9 cellular contexts compared by ENCODE assay signal in the genomic region with DNA sequence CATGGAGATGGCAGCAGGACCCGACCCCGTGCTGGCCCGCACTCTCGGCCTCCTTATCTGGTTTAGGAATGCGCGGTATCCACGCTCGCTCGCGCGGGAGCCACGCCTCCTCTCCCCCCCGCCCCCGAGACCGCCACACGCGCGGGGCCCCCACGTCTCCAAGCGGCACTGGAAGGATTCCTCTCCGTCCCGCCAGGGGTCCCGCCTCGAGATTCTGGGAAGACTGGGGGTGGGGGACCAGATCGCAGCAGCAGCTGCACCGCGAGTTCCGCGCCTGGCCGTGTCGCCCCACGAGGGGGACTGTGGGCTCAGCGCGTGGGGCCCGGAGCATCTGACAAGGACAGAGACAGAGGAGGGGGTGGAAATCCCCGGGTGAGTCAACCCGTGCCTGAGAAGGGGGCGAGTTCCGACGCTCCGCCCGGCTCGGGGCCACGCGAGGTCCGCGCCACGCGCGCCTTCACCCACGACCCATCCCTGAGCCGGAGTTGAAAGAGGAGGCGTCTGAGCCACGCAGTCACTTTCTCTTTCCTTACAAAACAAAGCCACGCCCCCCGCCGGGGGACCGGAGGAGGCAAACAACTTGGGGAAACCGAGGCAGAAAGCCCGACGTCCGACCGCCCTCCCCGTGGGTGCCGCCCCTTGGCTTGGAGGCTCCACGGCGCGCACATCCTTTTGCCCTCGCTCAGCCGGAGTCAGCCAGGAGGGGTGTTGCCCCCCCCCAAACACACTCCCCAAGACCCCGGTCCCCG. TPM values are rescaled to one million over a fixed set of nuclear protein-coding genes. Genes with fewer than 3 reads are reported as not detected.
DNase-seq lines count a peak whose midpoint lies in the region; ATAC-seq, FAIRE-seq and TF ChIP-seq lines count a peak whose summit lies in the region.
"Had no signal": no experiment of that assay in that cellular context is flagged by ENCODE, and none has a peak within 500 bp of the region (broad histone marks: within the 10 kb centered on the region; RNA-seq: fewer than 3 reads in every experiment).

No MANE protein-coding gene starts in this region.

- intact Hi-C loops in endothelial cell of umbilical vein (cut with micrococcal nuclease): loop anchor here (2.0 kb wide), 1 partner anchor 36 kb away; the partner anchor contains the start of gene DNMT1

- peak; percentile 18 for FAIRE-seq in endothelial cell of umbilical vein (lab: Jason Lieb, UNC)

- H3K4me3 ChIP-seq in endothelial cell of umbilical vein (replicated peaks in 1 of 3; ENCODE audit: insufficient read depth in 1 of 3, low read depth in 1 of 3, low read length in 3 of 3): peak overlapping the region; percentile 44 to 71 (median 68)

- no peaks in the 10 kb centered on the region for H3K27me3 Mint-ChIP-seq in IgD-negative memory B cell
- no peaks in the 10 kb centered on the region for H3K27me3 Mint-ChIP-seq in naive thymus-derived CD8-positive, alpha-beta T cell
- no peaks in the 10 kb centered on the region for H3K27me3 Mint-ChIP-seq in stimulated activated naive CD8-positive, alpha-beta T cell treated with anti-CD3 and anti-CD28 coated beads, Interleukin-15, Interleukin-2, amounts not matched to agents 100 ng/mL and 50 ng/mL, for 24 hours

- no peaks in the 10 kb centered on the region for H3K79me2 ChIP-seq in endothelial cell of umbilical vein (ENCODE audit: control insufficient read depth, insufficient read depth, low read length)

- peak overlapping the region; percentile 82 to 91 (median 87) for H3K4me3 Mint-ChIP-seq in IgD-negative memory B cell
- H3K4me3 Mint-ChIP-seq in naive thymus-derived CD8-positive, alpha-beta T cell: peak overlapping the region; percentile 81 to 91 (median 86)
- H3K4me3 Mint-ChIP-seq in stimulated activated naive CD8-positive, alpha-beta T cell treated with anti-CD3 and anti-CD28 coated beads, Interleukin-15, Interleukin-2, amounts not matched to agents 100 ng/mL and 50 ng/mL, for 24 hours: peak overlapping the region; percentile 83

- no peaks in the 10 kb centered on the region for H3K27me3 ChIP-seq in endothelial cell of umbilical vein (ENCODE audit: control insufficient read depth in 2 of 2, insufficient read depth in 2 of 2, low read length in 2 of 2)

- H3K9me3 Mint-ChIP-seq in IgD-negative memory B cell: no peaks in the 10 kb centered on the region
- no peaks in the 10 kb centered on the region for H3K9me3 Mint-ChIP-seq in naive thymus-derived CD8-positive, alpha-beta T cell
- H3K9me3 Mint-ChIP-seq in stimulated activated naive CD8-positive, alpha-beta T cell treated with anti-CD3 and anti-CD28 coated beads, Interleukin-15, Interleukin-2, amounts not matched to agents 100 ng/mL and 50 ng/mL, for 24 hours: no peaks in the 10 kb centered on the region

- no TSS peak for BruUV-seq in endothelial cell of umbilical vein (replicated peaks; lab: Mats Ljungman, UMichigan)

- H3K36me3 ChIP-seq in endothelial cell of umbilical vein (ENCODE audit: control insufficient read depth in 2 of 2, extremely low read depth in 1 of 2, insufficient read depth in 2 of 2, low read length in 2 of 2): no peaks in the 10 kb centered on the region

- peak overlapping the region; percentile 53 to 80 (median 78) for H3K27ac Mint-ChIP-seq in IgD-negative memory B cell
- H3K27ac Mint-ChIP-seq in naive thymus-derived CD8-positive, alpha-beta T cell: peak overlapping the region in 8 of 10 donors; percentile 47 to 92 (median 80)
- peak overlapping the region; percentile 77 for H3K27ac Mint-ChIP-seq in stimulated activated naive CD8-positive, alpha-beta T cell treated with anti-CD3 and anti-CD28 coated beads, Interleukin-15, Interleukin-2, amounts not matched to agents 100 ng/mL and 50 ng/mL, for 24 hours

- H4K20me1 ChIP-seq in endothelial cell of umbilical vein (replicated peaks; ENCODE audit: control insufficient read depth, extremely low read depth, insufficient read depth, low read length): no peaks in the 10 kb centered on the region

- H3K9ac ChIP-seq in endothelial cell of umbilical vein (replicated peaks; ENCODE audit: extremely low read depth, insufficient read depth, low read length): peak overlapping the region; percentile 61

- CTCF ChIA-PET in endothelial cell of umbilical vein (lab: Charles Lee): interaction anchor here (7.0 kb wide), 1 partner anchor 20 kb away, joined by 48 read pairs; no protein-coding TSS in a partner anchor

- peak overlapping the region; percentile 87 for H2AFZ ChIP-seq in endothelial cell of umbilical vein (ENCODE audit: low read depth, low read length)

- no peaks in the 10 kb centered on the region for H3K36me3 Mint-ChIP-seq in IgD-negative memory B cell
- no peaks in the 10 kb centered on the region for H3K36me3 Mint-ChIP-seq in naive thymus-derived CD8-positive, alpha-beta T cell
- H3K36me3 Mint-ChIP-seq in stimulated activated naive CD8-positive, alpha-beta T cell treated with anti-CD3 and anti-CD28 coated beads, Interleukin-15, Interleukin-2, amounts not matched to agents 100 ng/mL and 50 ng/mL, for 24 hours (ENCODE audit: low read depth): no peaks in the 10 kb centered on the region

- H3K4me2 ChIP-seq in endothelial cell of umbilical vein (ENCODE audit: insufficient read depth, low read length): peak overlapping the region; percentile 73

- H3K27ac ChIP-seq in endothelial cell of umbilical vein (ENCODE audit: insufficient read depth, low read depth, low read length): no peak overlapping the region

- peaks cover 6% of the 10 kb centered on the region for H3K4me1 ChIP-seq in endothelial cell of umbilical vein (ENCODE audit: control insufficient read depth, extremely low read depth, insufficient read depth, low read length)

- DNase-seq in EL (peak; percentile 37), endothelial cell of umbilical vein (ENCODE audit: low read depth, low spot score) (no peak), hippocampal formation (lab: John Stamatoyannopoulos, UW) (no peak)
- peak; percentile 52 to 70 for DNase-seq in activated CD8-positive, alpha-beta memory T cell treated with anti-CD3 and anti-CD28 coated beads for 4 hours (ENCODE audit: low read depth in 2 of 2)
- DNase-seq in naive thymus-derived CD8-positive, alpha-beta T cell: peak in 8 of 10 donors; percentile 24 to 72 (median 44)

- H3K4me1 Mint-ChIP-seq in IgD-negative memory B cell: peaks cover 10 to 25% (median 12%) of the 10 kb centered on the region in 3 donors
- peaks cover 8 to 32% (median 15%) of the 10 kb centered on the region in 4 donors for H3K4me1 Mint-ChIP-seq in naive thymus-derived CD8-positive, alpha-beta T cell
- H3K4me1 Mint-ChIP-seq in stimulated activated naive CD8-positive, alpha-beta T cell treated with anti-CD3 and anti-CD28 coated beads, Interleukin-15, Interleukin-2, amounts not matched to agents 100 ng/mL and 50 ng/mL, for 24 hours (ENCODE audit: low read depth): peaks cover 31% of the 10 kb centered on the region

- no peak for TF ChIP-seq POLR2A in endothelial cell of umbilical vein (IDR thresholded peaks at IDR 0.05; ENCODE audit: low read depth, low read length)

- no peaks in the 10 kb centered on the region for H3K9me3 ChIP-seq in endothelial cell of umbilical vein (replicated peaks; ENCODE audit: control insufficient read depth, insufficient read depth, low read length)

- no peaks in the 10 kb centered on the region for H3K9me1 ChIP-seq in endothelial cell of umbilical vein (replicated peaks; ENCODE audit: control insufficient read depth, extremely low read depth, insufficient read depth, low read length)

- dilution Hi-C loops in endothelial cell of umbilical vein (cut with MboI; ENCODE audit: extremely low pct_ligation_motif_present, low sequenced_read_pairs): no loop called here

- ATAC-seq in naive thymus-derived CD8-positive, alpha-beta T cell: peak; percentile 64 to 75
- ATAC-seq in GM18858 (IDR thresholded peaks at IDR 0.05; ENCODE audit: unreplicated experiment): no peak

- TF ChIP-seq CTCF in endothelial cell of umbilical vein (IDR thresholded peaks at IDR 0.05; ENCODE audit: extremely low read depth in 1 of 2, insufficient read depth in 1 of 2, low read depth in 1 of 2, low read length in 2 of 2): peak in 1 of 2 donors; percentile 1

- POLR2A ChIA-PET in endothelial cell of umbilical vein (lab: Charles Lee): no interaction called here
- POLR2A ChIA-PET in naive thymus-derived CD8-positive, alpha-beta T cell (lab: Charles Lee): interaction anchor here (0.9 kb wide), 1 partner anchor 20 kb away, joined by 3 read pairs; no protein-coding TSS in a partner anchor

RNA-seq across cellular contexts. Expression of gene S1PR2, which starts 0.8 kb away (rescaled TPM):
- polyA plus RNA-seq in IgD-negative memory B cell (0.20 TPM), endothelial cell of umbilical vein (0.70 and 1.3 TPM in 2 replicates)
- total RNA-seq in endothelial cell of umbilical vein: 1.0 and 1.3 TPM in 2 replicates
- 0.34 and 0.58 TPM in 2 replicates for polyA plus RNA-seq in endothelial cell of umbilical vein (2011; cell fraction: cytosol; rRNA removed)
- polyA plus RNA-seq in endothelial cell of umbilical vein (2011; cell fraction: nucleus; rRNA removed): 0.34 and 0.69 TPM in 2 replicates
- polyA plus RNA-seq in endothelial cell of umbilical vein (2012): 0.29 and 0.37 TPM in 2 replicates
- 1.6 and 3.0 TPM in 2 replicates for polyA minus RNA-seq in endothelial cell of umbilical vein
- polyA minus RNA-seq in endothelial cell of umbilical vein (2011; cell fraction: cytosol; rRNA and poly(A)+ RNA removed): 5.1 TPM
- 0.48 and 0.87 TPM in 2 replicates for polyA minus RNA-seq in endothelial cell of umbilical vein (2011; cell fraction: nucleus; rRNA and poly(A)+ RNA removed)
- total RNA-seq in naive thymus-derived CD8-positive, alpha-beta T cell: 1 to 10 TPM; 3.0 TPM
- under 1 TPM; 0.18 to 0.60 (median 0.48) TPM for polyA plus RNA-seq in naive thymus-derived CD8-positive, alpha-beta T cell

RNA-seq across cellular contexts. Expression of gene MRPL4, which starts 21.7 kb away (rescaled TPM):
- polyA plus RNA-seq in IgD-negative memory B cell: 48.8 TPM
- 69.4 and 70.4 TPM in 2 replicates for total RNA-seq in endothelial cell of umbilical vein
- polyA plus RNA-seq in endothelial cell of umbilical vein: 118 and 144 TPM in 2 replicates
- 65.2 and 66.1 TPM in 2 replicates for polyA plus RNA-seq in endothelial cell of umbilical vein (2011; cell fraction: cytosol; rRNA removed)
- 46.5 and 48.6 TPM in 2 replicates for polyA plus RNA-seq in endothelial cell of umbilical vein (2011; cell fraction: nucleus; rRNA removed)
- polyA plus RNA-seq in endothelial cell of umbilical vein (2012): 72.2 and 83.0 TPM in 2 replicates
- 17.3 and 22.7 TPM in 2 replicates for polyA minus RNA-seq in endothelial cell of umbilical vein
- polyA minus RNA-seq in endothelial cell of umbilical vein (2011; cell fraction: cytosol; rRNA and poly(A)+ RNA removed): 36.6 TPM
- polyA minus RNA-seq in endothelial cell of umbilical vein (2011; cell fraction: nucleus; rRNA and poly(A)+ RNA removed): 7.5 and 12.8 TPM in 2 replicates
- total RNA-seq in naive thymus-derived CD8-positive, alpha-beta T cell: 10 to 100 TPM; 47.9 to 50.8 TPM
- 10 to 100 TPM; 25.3 to 50.6 (median 31.3) TPM for polyA plus RNA-seq in naive thymus-derived CD8-positive, alpha-beta T cell

RNA-seq across cellular contexts. Expression of gene DNMT1, which starts 35.6 kb away (rescaled TPM):
- polyA plus RNA-seq in IgD-negative memory B cell: 74.6 TPM
- 154 and 165 TPM in 2 replicates for total RNA-seq in endothelial cell of umbilical vein
- 48.9 and 53.4 TPM in 2 replicates for polyA plus RNA-seq in endothelial cell of umbilical vein
- polyA plus RNA-seq in endothelial cell of umbilical vein (2011; cell fraction: cytosol; rRNA removed): 46.5 and 50.1 TPM in 2 replicates
- 219 and 253 TPM in 2 replicates for polyA plus RNA-seq in endothelial cell of umbilical vein (2011; cell fraction: nucleus; rRNA removed)
- 97.1 and 125 TPM in 2 replicates for polyA plus RNA-seq in endothelial cell of umbilical vein (2012)
- 59.1 and 60.7 TPM in 2 replicates for polyA minus RNA-seq in endothelial cell of umbilical vein
- 110 TPM for polyA minus RNA-seq in endothelial cell of umbilical vein (2011; cell fraction: cytosol; rRNA and poly(A)+ RNA removed)
- polyA minus RNA-seq in endothelial cell of umbilical vein (2011; cell fraction: nucleus; rRNA and poly(A)+ RNA removed): 75.8 and 101 TPM in 2 replicates
- total RNA-seq in naive thymus-derived CD8-positive, alpha-beta T cell: 100 to 1,000 TPM; 228 to 231 TPM
- polyA plus RNA-seq in naive thymus-derived CD8-positive, alpha-beta T cell: 100 to 1,000 TPM in 2 of 3 donors, 10 to 100 TPM in 1; 93.7 to 146 (median 142) TPM

RNA-seq across cellular contexts. Expression of gene ICAM1, which starts 40.6 kb away (rescaled TPM):
- polyA plus RNA-seq in IgD-negative memory B cell (9.2 TPM), endothelial cell of umbilical vein (30.4 and 38.0 TPM in 2 replicates)
- 7.1 and 20.5 TPM in 2 replicates for total RNA-seq in endothelial cell of umbilical vein
- 14.5 and 23.4 TPM in 2 replicates for polyA plus RNA-seq in endothelial cell of umbilical vein (2011; cell fraction: cytosol; rRNA removed)
- polyA plus RNA-seq in endothelial cell of umbilical vein (2011; cell fraction: nucleus; rRNA removed): 17.2 and 25.0 TPM in 2 replicates
- 40.9 and 54.5 TPM in 2 replicates for polyA plus RNA-seq in endothelial cell of umbilical vein (2012)
- polyA minus RNA-seq in endothelial cell of umbilical vein: 27.7 and 40.9 TPM in 2 replicates
- 14.1 TPM for polyA minus RNA-seq in endothelial cell of umbilical vein (2011; cell fraction: cytosol; rRNA and poly(A)+ RNA removed)
- 10.5 and 19.0 TPM in 2 replicates for polyA minus RNA-seq in endothelial cell of umbilical vein (2011; cell fraction: nucleus; rRNA and poly(A)+ RNA removed)
- total RNA-seq in naive thymus-derived CD8-positive, alpha-beta T cell: 1 to 10 TPM; 1.9 to 2.0 TPM
- 1 to 10 TPM; 1.2 to 3.9 (median 2.8) TPM for polyA plus RNA-seq in naive thymus-derived CD8-positive, alpha-beta T cell

RNA-seq across cellular contexts. Expression of gene ICAM4, which starts 56.4 kb away (rescaled TPM):
- polyA plus RNA-seq in IgD-negative memory B cell: 0.81 TPM
- 0.49 TPM in 1 of 2 replicates, not detected in the other for total RNA-seq in endothelial cell of umbilical vein
- 0.41 and 0.44 TPM in 2 replicates for polyA plus RNA-seq in endothelial cell of umbilical vein
- 0.31 and 0.52 TPM in 2 replicates for polyA plus RNA-seq in endothelial cell of umbilical vein (2011; cell fraction: cytosol; rRNA removed)
- 0.22 and 0.24 TPM in 2 replicates for polyA plus RNA-seq in endothelial cell of umbilical vein (2011; cell fraction: nucleus; rRNA removed)
- not detected in 2 replicates for polyA plus RNA-seq in endothelial cell of umbilical vein (2012)
- polyA minus RNA-seq in endothelial cell of umbilical vein: 0.78 and 1.1 TPM in 2 replicates
- polyA minus RNA-seq in endothelial cell of umbilical vein (2011; cell fraction: cytosol; rRNA and poly(A)+ RNA removed): not detected
- polyA minus RNA-seq in endothelial cell of umbilical vein (2011; cell fraction: nucleus; rRNA and poly(A)+ RNA removed): 1.0 TPM in 1 of 2 replicates, not detected in the other
- under 1 TPM in 1 of 2 experiments, not detected in 1; 0.57 TPM for total RNA-seq in naive thymus-derived CD8-positive, alpha-beta T cell
- under 1 TPM in 2 of 3 donors, not detected in 1; 0.22 to 0.42 TPM for polyA plus RNA-seq in naive thymus-derived CD8-positive, alpha-beta T cell
- total RNA-seq: LHCN-M2 had no signal

Comparison
In these comparisons a context has a peak if more than half of its experiments do, and no peak if none do; other contexts are left out.
1. DNase-seq: peak in EL (single experiment), activated CD8-positive, alpha-beta memory T cell treated with anti-CD3 and anti-CD28 coated beads for 4 hours (2 of 2) and naive thymus-derived CD8-positive, alpha-beta T cell (8 of 10); none in endothelial cell of umbilical vein (single experiment) and hippocampal formation (0 of 2).
2. Peak in every context shown above with its lines, with median percentiles within 50 percentile points of each other: H3K27ac Mint-ChIP-seq and H3K4me3 Mint-ChIP-seq.